8 cellular contexts compared by ENCODE assay signal in genomic region chr4:40238700-40239548, GRCh38.
A peak's percentile ranks its signal among the peaks of the same experiment; 100 is the strongest.
DNase-seq lines count a peak whose midpoint lies in the region; ATAC-seq lines count a peak whose summit lies in the region.

No MANE protein-coding gene starts in this region.

- DNase-seq in NCI-H2029 (lab: John Stamatoyannopoulos, UW) = peak; percentile 39
- DNase-seq in NCI-H2029 treated with DMSO at 0.1 percent for 48 hours (lab: John Stamatoyannopoulos, UW) = no peak
- DNase-seq in activated CD8-positive, alpha-beta memory T cell treated with anti-CD3 and anti-CD28 coated beads for 4 hours (ENCODE audit: low read depth in 2 of 2) = peak; percentile 39 to 73
- DNase-seq in islet precursor cell = peak; percentile 73
- peak; percentile 42 to 73 (median 68) for DNase-seq in stimulated activated naive CD4-positive, alpha-beta T cell (lab: John Stamatoyannopoulos, UW)
- DNase-seq in DMS 273 (lab: John Stamatoyannopoulos, UW; ENCODE audit: unreplicated experiment) = no peak
- DNase-seq in NCI-H526 (lab: John Stamatoyannopoulos, UW) = no peak

- ATAC-seq in HG02678 (IDR thresholded peaks at IDR 0.05; ENCODE audit: unreplicated experiment) = no peak

Comparison
In these comparisons a context has a peak if more than half of its experiments do, and no peak if none do; other contexts are left out.
1. DNase-seq: peak in NCI-H2029 (single experiment), activated CD8-positive, alpha-beta memory T cell treated with anti-CD3 and anti-CD28 coated beads for 4 hours (2 of 2), islet precursor cell (single experiment) and stimulated activated naive CD4-positive, alpha-beta T cell (6 of 6); none in NCI-H2029 treated with DMSO at 0.1 percent for 48 hours (single experiment), DMS 273 (single experiment) and NCI-H526 (0 of 2).